In genomic region chr5:45171563-45171962, GRCh38 we compare ENCODE assay signal across 19 cellular contexts.
A peak's percentile ranks its signal among the peaks of the same experiment; 100 is the strongest.
DNase-seq lines count a peak whose midpoint lies in the region; ATAC-seq and TF ChIP-seq lines count a peak whose summit lies in the region.
"Had no signal": no experiment of that assay in that cellular context is flagged by ENCODE, and none has a peak within 500 bp of the region (broad histone marks: within the 10 kb centered on the region; RNA-seq: fewer than 3 reads in every experiment).

No MANE protein-coding gene starts in this region.

- H3K4me3 ChIP-seq in breast epithelium (no peak overlapping the region), PC-3 (ENCODE audit: low read length) (no peak overlapping the region), mesenchymal stem cell (ENCODE audit: insufficient read depth in 1 of 2, low read depth in 1 of 2, low read length in 2 of 2) (no peak overlapping the region)
- H3K4me3 ChIP-seq: A549, GM23248 had no signal

- H2AFZ ChIP-seq in PC-3 (ENCODE audit: low read length) (no peak overlapping the region), mesenchymal stem cell (ENCODE audit: low read depth, low read length) (no peak overlapping the region)
- H2AFZ ChIP-seq: GM23248 had no signal

- TF ChIP-seq CTCF in MCF 10A (IDR thresholded peaks at IDR 0.05; ENCODE audit: unreplicated experiment) (no peak), breast epithelium (IDR thresholded peaks at IDR 0.05) (no peak), PC-3 (conservative IDR thresholded peaks at IDR 0.05; ENCODE audit: low read depth, low read length) (no peak)

- no peaks in the 10 kb centered on the region for H3K79me2 ChIP-seq in PC-3 (ENCODE audit: low read length)

- no peak overlapping the region for H3K23ac ChIP-seq in mesenchymal stem cell (ENCODE audit: low read length in 2 of 2)

- H2BK120ac ChIP-seq in mesenchymal stem cell (ENCODE audit: low read depth, low read length) = no peak overlapping the region

- H3F3A ChIP-seq in PC-3 (ENCODE audit: low read length, unreplicated experiment) = no peaks in the 10 kb centered on the region

- no peak overlapping the region for H3K27ac Mint-ChIP-seq in MCF 10A (ENCODE audit: low read depth, unreplicated experiment)
- H3K27ac Mint-ChIP-seq: CD4-positive, alpha-beta memory T cell; H9; HFFc6 had no signal

- H3K27ac ChIP-seq in breast epithelium (no peak overlapping the region), PC-3 (ENCODE audit: low read length) (no peak overlapping the region), mesenchymal stem cell (ENCODE audit: low read length, poor library complexity, severe bottlenecking) (no peak overlapping the region)
- H3K27ac ChIP-seq: A549, GM23248 had no signal

- H3K4me2 ChIP-seq in PC-3 (ENCODE audit: low read length) = no peak overlapping the region
- peak overlapping the region; percentile 9 for H3K4me2 ChIP-seq in mesenchymal stem cell (ENCODE audit: low read length, poor library complexity, severe bottlenecking)
- H3K4me2 ChIP-seq: A549 had no signal

- intact Hi-C loops in MCF 10A (cut with micrococcal nuclease) (no loop called here), breast epithelium (cut with DNase I; ENCODE audit: low total_unique reads) (no loop called here), PC-3 (cut with micrococcal nuclease) (no loop called here)

- BruUV-seq in MCF 10A (replicated peaks; lab: Mats Ljungman, UMichigan) = no TSS peak
- no TSS peak for BruUV-seq in PC-3 (replicated peaks; lab: Mats Ljungman, UMichigan)

- WGBS in mesenchymal stem cell = 100% methylated on average over 1 of the region's 1 CpG

- H2BK12ac ChIP-seq in mesenchymal stem cell (ENCODE audit: low read length in 2 of 2) = no peak overlapping the region

- H3K18ac ChIP-seq in mesenchymal stem cell (ENCODE audit: low read depth in 1 of 2, low read length in 2 of 2) = no peak overlapping the region

- H4K8ac ChIP-seq in mesenchymal stem cell (ENCODE audit: low read length) = no peak overlapping the region

- H3K36me3 ChIP-seq in breast epithelium (no peaks in the 10 kb centered on the region), PC-3 (ENCODE audit: low read depth, low read length) (no peaks in the 10 kb centered on the region), mesenchymal stem cell (ENCODE audit: control insufficient read depth in 1 of 2, insufficient read depth in 2 of 2, low read depth in 1 of 2, low read length in 2 of 2) (no peaks in the 10 kb centered on the region)

- H3K4me3 Mint-ChIP-seq in MCF 10A (ENCODE audit: unreplicated experiment) = no peak overlapping the region
- H3K4me3 Mint-ChIP-seq: CD4-positive, alpha-beta memory T cell; H9; HFFc6 had no signal

- CTCF ChIA-PET in MCF 10A (lab: Yijun Ruan, JAX) = no interaction called here
- CTCF ChIA-PET in PC-3 (lab: Charles Lee) = no interaction called here

- H3K4ac ChIP-seq in mesenchymal stem cell (ENCODE audit: low read depth in 1 of 2, low read length in 2 of 2) = no peak overlapping the region

- no peaks in the 10 kb centered on the region for H3K27me3 Mint-ChIP-seq in MCF 10A (ENCODE audit: insufficient read depth, unreplicated experiment)
- H3K27me3 Mint-ChIP-seq: CD4-positive, alpha-beta memory T cell had no signal

- H3K9ac ChIP-seq in PC-3 (ENCODE audit: low read length) (no peak overlapping the region), mesenchymal stem cell (ENCODE audit: low read length) (no peak overlapping the region)
- H3K9ac ChIP-seq: GM23248 had no signal

- no peak overlapping the region for H4K91ac ChIP-seq in mesenchymal stem cell (ENCODE audit: low read length)

- no peak overlapping the region for H2BK15ac ChIP-seq in mesenchymal stem cell (ENCODE audit: low read depth, poor library complexity, severe bottlenecking)

- H3K4me1 ChIP-seq in breast epithelium (no peaks in the 10 kb centered on the region), PC-3 (ENCODE audit: insufficient read depth, low read length) (no peaks in the 10 kb centered on the region), mesenchymal stem cell (ENCODE audit: control insufficient read depth, insufficient read depth, low read depth, low read length) (no peaks in the 10 kb centered on the region)
- H3K4me1 ChIP-seq: A549 had no signal

- H3K9me3 ChIP-seq in breast epithelium = no peaks in the 10 kb centered on the region
- no peaks in the 10 kb centered on the region for H3K9me3 ChIP-seq in PC-3 (ENCODE audit: low read length)
- no peaks in the 10 kb centered on the region for H3K9me3 ChIP-seq in mesenchymal stem cell (ENCODE audit: control insufficient read depth, low read length)
- H3K9me3 ChIP-seq: A549 had no signal

- no peaks in the 10 kb centered on the region for H3K79me1 ChIP-seq in mesenchymal stem cell (replicated peaks; ENCODE audit: low read length, poor library complexity, severe bottlenecking)

- no peaks in the 10 kb centered on the region for H3K9me2 ChIP-seq in PC-3 (replicated peaks; ENCODE audit: low read length)

- TF ChIP-seq POLR2A in breast epithelium (IDR thresholded peaks at IDR 0.05) = no peak

- H3K4me1 Mint-ChIP-seq in MCF 10A (ENCODE audit: insufficient read depth, unreplicated experiment) = no peaks in the 10 kb centered on the region
- H3K4me1 Mint-ChIP-seq: CD4-positive, alpha-beta memory T cell had no signal

- peak; percentile 53; the same call in 1 of the 2 replicates for ATAC-seq in PC-3
- ATAC-seq: A549 had no signal

- no peak overlapping the region for H2AK5ac ChIP-seq in mesenchymal stem cell (ENCODE audit: low read length, severe bottlenecking)

- no peaks in the 10 kb centered on the region for H3K36me3 Mint-ChIP-seq in MCF 10A (ENCODE audit: insufficient read depth, unreplicated experiment)
- H3K36me3 Mint-ChIP-seq: CD4-positive, alpha-beta memory T cell had no signal

- no peaks in the 10 kb centered on the region for H4K20me1 ChIP-seq in PC-3 (ENCODE audit: low read length)

- no peaks in the 10 kb centered on the region for H3K9me3 Mint-ChIP-seq in MCF 10A (ENCODE audit: unreplicated experiment)
- H3K9me3 Mint-ChIP-seq: H9 had no signal

- POLR2A ChIA-PET in MCF 10A (lab: Yijun Ruan, JAX) (no interaction called here), PC-3 (lab: Charles Lee; ENCODE audit: unreplicated experiment) (no interaction called here)

- H3K27me3 ChIP-seq in breast epithelium (no peaks in the 10 kb centered on the region), PC-3 (ENCODE audit: low read length) (no peaks in the 10 kb centered on the region), mesenchymal stem cell (ENCODE audit: control insufficient read depth in 1 of 2, insufficient read depth in 1 of 2, low read length in 2 of 2) (no peaks in the 10 kb centered on the region)

- no peak overlapping the region for H3K14ac ChIP-seq in mesenchymal stem cell (ENCODE audit: low read length in 2 of 2)

- no peak overlapping the region for H2BK5ac ChIP-seq in mesenchymal stem cell (ENCODE audit: low read depth, low read length, poor library complexity, severe bottlenecking)

- DNase-seq in MCF 10A (ENCODE audit: unreplicated experiment) = peak; percentile 4
- DNase-seq in breast epithelium (ENCODE audit: low spot score in 2 of 2) = no peak
- DNase-seq in PC-3 = no peak
- no peak for DNase-seq in mesenchymal stem cell
- no peak for DNase-seq in HCEC 1CT
- DNase-seq in NCI-H82 (lab: John Stamatoyannopoulos, UW) = no peak
- no peak for DNase-seq in occipital lobe (lab: John Stamatoyannopoulos, UW)
- DNase-seq: 8988T; C1 segment of cervical spinal cord; Calu3; CD4-positive, alpha-beta memory T cell; COR-L47; DMS53; DMS79 treated with DMSO at 0.1 percent for 48 hours; GF-D8; GM23248; H9; HFFc6 had no signal
